In genomic region chr1:163535807-163536206, GRCh38 we compare ENCODE assay signal across 11 cellular contexts.
DNase-seq lines count a peak whose midpoint lies in the region; ATAC-seq and TF ChIP-seq lines count a peak whose summit lies in the region.
"Had no signal": no experiment of that assay in that cellular context is flagged by ENCODE, and none has a peak within 500 bp of the region (broad histone marks: within the 10 kb centered on the region; RNA-seq: fewer than 3 reads in every experiment).

No MANE protein-coding gene starts in this region.

- no peaks in the 10 kb centered on the region for H3K36me3 Mint-ChIP-seq in stimulated activated effector memory CD8-positive, alpha-beta T cell treated with anti-CD3 and anti-CD28 coated beads, Interleukin-12 subunit alpha, Interleukin-12 subunit beta, amount 100 ng/mL, for 72 hours
- H3K36me3 Mint-ChIP-seq in activated T-helper 2 cell treated with anti-CD3 and anti-CD28 coated beads, Interferon-gamma antibody, Interleukin-2, Interleukin-4, amounts not matched to agents 10 μg/mL and 5 μg/mL and 100 μg/mL, durations not matched to agents 14 hours and 24 hours and 36 hours (ENCODE audit: low read depth), result no peaks in the 10 kb centered on the region
- H3K36me3 Mint-ChIP-seq: activated naive CD4-positive, alpha-beta T cell treated with anti-CD3 and anti-CD28 coated beads, Interleukin-2, amount 50 U/mL, for 24 hours; CD4-positive, CD25-positive, alpha-beta regulatory T cell had no signal

- H3K4me3 Mint-ChIP-seq in stimulated activated effector memory CD8-positive, alpha-beta T cell treated with anti-CD3 and anti-CD28 coated beads, Interleukin-12 subunit alpha, Interleukin-12 subunit beta, amount 100 ng/mL, for 72 hours, result no peak overlapping the region
- no peak overlapping the region for H3K4me3 Mint-ChIP-seq in activated T-helper 2 cell treated with anti-CD3 and anti-CD28 coated beads, Interferon-gamma antibody, Interleukin-2, Interleukin-4, amounts not matched to agents 10 μg/mL and 5 μg/mL and 100 μg/mL, durations not matched to agents 14 hours and 24 hours and 36 hours (ENCODE audit: low read depth)
- H3K4me3 Mint-ChIP-seq: activated naive CD4-positive, alpha-beta T cell treated with anti-CD3 and anti-CD28 coated beads, Interleukin-2, amount 50 U/mL, for 24 hours; CD4-positive, CD25-positive, alpha-beta regulatory T cell had no signal

- peak; percentile 25 for DNase-seq in NCI-H146 (lab: John Stamatoyannopoulos, UW)
- DNase-seq in NCI-H146 treated with DMSO at 0.1 percent for 48 hours (lab: John Stamatoyannopoulos, UW; ENCODE audit: unreplicated experiment), result no peak
- peak; percentile 4 for DNase-seq in NCI-H2227 (lab: John Stamatoyannopoulos, UW; ENCODE audit: unreplicated experiment)
- peak; percentile 61 for DNase-seq in choroid plexus epithelial cell (ENCODE audit: low read depth)
- no peak for DNase-seq in stimulated activated effector memory CD8-positive, alpha-beta T cell treated with anti-CD3 and anti-CD28 coated beads, Interleukin-12 subunit alpha, Interleukin-12 subunit beta, amount 100 ng/mL, for 72 hours (ENCODE audit: low spot score in 2 of 2)
- no peak for DNase-seq in activated T-helper 2 cell treated with anti-CD3 and anti-CD28 coated beads, Interferon-gamma antibody, Interleukin-2, Interleukin-4, amounts not matched to agents 10 μg/mL and 5 μg/mL and 100 μg/mL, durations not matched to agents 14 hours and 24 hours and 36 hours (ENCODE audit: low spot score)
- DNase-seq: CD4-positive, CD25-positive, alpha-beta regulatory T cell; posterior cingulate gyrus had no signal

- H3K9ac ChIP-seq in parathyroid adenoma, result no peak overlapping the region

- ATAC-seq in stimulated activated effector memory CD8-positive, alpha-beta T cell treated with anti-CD3 and anti-CD28 coated beads, Interleukin-12 subunit alpha, Interleukin-12 subunit beta, amount 100 ng/mL, for 72 hours, result no peak
- no peak for ATAC-seq in GM21825 (IDR thresholded peaks at IDR 0.05; ENCODE audit: unreplicated experiment)

- intact Hi-C loops in activated T-helper 2 cell treated with anti-CD3 and anti-CD28 coated beads, Interferon-gamma antibody, Interleukin-2, Interleukin-4, amounts not matched to agents 10 μg/mL and 5 μg/mL and 100 μg/mL, durations not matched to agents 14 hours and 24 hours and 36 hours (cut with micrococcal nuclease), result no loop called here

- H3K4me3 ChIP-seq in choroid plexus epithelial cell (ENCODE audit: low read depth, low read length), result no peak overlapping the region
- H3K4me3 ChIP-seq in parathyroid adenoma (ENCODE audit: low read depth, low read length), result no peak overlapping the region

- no peaks in the 10 kb centered on the region for H3K9me3 Mint-ChIP-seq in stimulated activated effector memory CD8-positive, alpha-beta T cell treated with anti-CD3 and anti-CD28 coated beads, Interleukin-12 subunit alpha, Interleukin-12 subunit beta, amount 100 ng/mL, for 72 hours
- no peaks in the 10 kb centered on the region for H3K9me3 Mint-ChIP-seq in activated T-helper 2 cell treated with anti-CD3 and anti-CD28 coated beads, Interferon-gamma antibody, Interleukin-2, Interleukin-4, amounts not matched to agents 10 μg/mL and 5 μg/mL and 100 μg/mL, durations not matched to agents 14 hours and 24 hours and 36 hours
- H3K9me3 Mint-ChIP-seq: activated naive CD4-positive, alpha-beta T cell treated with anti-CD3 and anti-CD28 coated beads, Interleukin-2, amount 50 U/mL, for 24 hours had no signal

- no peaks in the 10 kb centered on the region for H3K27me3 ChIP-seq in parathyroid adenoma (ENCODE audit: control insufficient read depth, insufficient read depth, low read length)

- H3K36me3 ChIP-seq in parathyroid adenoma (ENCODE audit: control insufficient read depth, insufficient read depth, low read length), result no peaks in the 10 kb centered on the region

- no peaks in the 10 kb centered on the region for H3K27me3 Mint-ChIP-seq in activated T-helper 2 cell treated with anti-CD3 and anti-CD28 coated beads, Interferon-gamma antibody, Interleukin-2, Interleukin-4, amounts not matched to agents 10 μg/mL and 5 μg/mL and 100 μg/mL, durations not matched to agents 14 hours and 24 hours and 36 hours (ENCODE audit: low read depth)
- H3K27me3 Mint-ChIP-seq: activated naive CD4-positive, alpha-beta T cell treated with anti-CD3 and anti-CD28 coated beads, Interleukin-2, amount 50 U/mL, for 24 hours; CD4-positive, CD25-positive, alpha-beta regulatory T cell had no signal

- TF ChIP-seq CTCF in choroid plexus epithelial cell (conservative IDR thresholded peaks at IDR 0.05; ENCODE audit: low read depth, low read length) (peak; percentile 40), parathyroid adenoma (IDR thresholded peaks at IDR 0.05) (peak; percentile 45)

- no peak overlapping the region for H3K27ac ChIP-seq in parathyroid adenoma

- H3K4me1 ChIP-seq in parathyroid adenoma, result peaks cover 24% of the 10 kb centered on the region

- H3K4me2 ChIP-seq in parathyroid adenoma (ENCODE audit: low read length), result no peak overlapping the region

- H3K79me2 ChIP-seq in parathyroid adenoma, result no peaks in the 10 kb centered on the region

- H3K9me3 ChIP-seq in parathyroid adenoma (ENCODE audit: control insufficient read depth, low read length), result no peaks in the 10 kb centered on the region

- peak overlapping the region; percentile 66 for H2AFZ ChIP-seq in parathyroid adenoma

- no peaks in the 10 kb centered on the region for H3K4me1 Mint-ChIP-seq in stimulated activated effector memory CD8-positive, alpha-beta T cell treated with anti-CD3 and anti-CD28 coated beads, Interleukin-12 subunit alpha, Interleukin-12 subunit beta, amount 100 ng/mL, for 72 hours
- H3K4me1 Mint-ChIP-seq in activated T-helper 2 cell treated with anti-CD3 and anti-CD28 coated beads, Interferon-gamma antibody, Interleukin-2, Interleukin-4, amounts not matched to agents 10 μg/mL and 5 μg/mL and 100 μg/mL, durations not matched to agents 14 hours and 24 hours and 36 hours (ENCODE audit: low read depth), result no peaks in the 10 kb centered on the region
- H3K4me1 Mint-ChIP-seq: activated naive CD4-positive, alpha-beta T cell treated with anti-CD3 and anti-CD28 coated beads, Interleukin-2, amount 50 U/mL, for 24 hours; CD4-positive, CD25-positive, alpha-beta regulatory T cell had no signal

- H3K27ac Mint-ChIP-seq in stimulated activated effector memory CD8-positive, alpha-beta T cell treated with anti-CD3 and anti-CD28 coated beads, Interleukin-12 subunit alpha, Interleukin-12 subunit beta, amount 100 ng/mL, for 72 hours, result no peak overlapping the region
- H3K27ac Mint-ChIP-seq in activated T-helper 2 cell treated with anti-CD3 and anti-CD28 coated beads, Interferon-gamma antibody, Interleukin-2, Interleukin-4, amounts not matched to agents 10 μg/mL and 5 μg/mL and 100 μg/mL, durations not matched to agents 14 hours and 24 hours and 36 hours, result no peak overlapping the region
- H3K27ac Mint-ChIP-seq: activated naive CD4-positive, alpha-beta T cell treated with anti-CD3 and anti-CD28 coated beads, Interleukin-2, amount 50 U/mL, for 24 hours; CD4-positive, CD25-positive, alpha-beta regulatory T cell had no signal

Comparison
In these comparisons a context has a peak if more than half of its experiments do, and no peak if none do; other contexts are left out.
1. DNase-seq: peak in NCI-H146 (single experiment), NCI-H2227 (single experiment) and choroid plexus epithelial cell (single experiment); none in NCI-H146 treated with DMSO at 0.1 percent for 48 hours (single experiment), stimulated activated effector memory CD8-positive, alpha-beta T cell treated with anti-CD3 and anti-CD28 coated beads, Interleukin-12 subunit alpha, Interleukin-12 subunit beta, amount 100 ng/mL, for 72 hours (0 of 2) and activated T-helper 2 cell treated with anti-CD3 and anti-CD28 coated beads, Interferon-gamma antibody, Interleukin-2, Interleukin-4, amounts not matched to agents 10 μg/mL and 5 μg/mL and 100 μg/mL, durations not matched to agents 14 hours and 24 hours and 36 hours (single experiment).